In genomic region chr2:131426727-131427126, GRCh38 we compare ENCODE assay signal across 1 cellular context.
TF ChIP-seq lines count a peak whose summit lies in the region.

No MANE protein-coding gene starts in this region.

TF ChIP-seq in K562, 482 proteins besides CTCF, POLR2A, EP300 and RAD21:
- TF ChIP-seq ATF3 (IDR thresholded peaks at IDR 0.05): no peak
- TF ChIP-seq ATF3 (CRISPR knock-in tag; conservative IDR thresholded peaks at IDR 0.05): no peak
- TF ChIP-seq ZNF512 (tag; IDR thresholded peaks at IDR 0.05): peak; percentile 36
- TF ChIP-seq ZNF316 (IDR thresholded peaks at IDR 0.05): peak; percentile 21; the same call in 1 of the 2 replicates
